ENCODE assay signal across 1 cellular context in the genomic region with DNA sequence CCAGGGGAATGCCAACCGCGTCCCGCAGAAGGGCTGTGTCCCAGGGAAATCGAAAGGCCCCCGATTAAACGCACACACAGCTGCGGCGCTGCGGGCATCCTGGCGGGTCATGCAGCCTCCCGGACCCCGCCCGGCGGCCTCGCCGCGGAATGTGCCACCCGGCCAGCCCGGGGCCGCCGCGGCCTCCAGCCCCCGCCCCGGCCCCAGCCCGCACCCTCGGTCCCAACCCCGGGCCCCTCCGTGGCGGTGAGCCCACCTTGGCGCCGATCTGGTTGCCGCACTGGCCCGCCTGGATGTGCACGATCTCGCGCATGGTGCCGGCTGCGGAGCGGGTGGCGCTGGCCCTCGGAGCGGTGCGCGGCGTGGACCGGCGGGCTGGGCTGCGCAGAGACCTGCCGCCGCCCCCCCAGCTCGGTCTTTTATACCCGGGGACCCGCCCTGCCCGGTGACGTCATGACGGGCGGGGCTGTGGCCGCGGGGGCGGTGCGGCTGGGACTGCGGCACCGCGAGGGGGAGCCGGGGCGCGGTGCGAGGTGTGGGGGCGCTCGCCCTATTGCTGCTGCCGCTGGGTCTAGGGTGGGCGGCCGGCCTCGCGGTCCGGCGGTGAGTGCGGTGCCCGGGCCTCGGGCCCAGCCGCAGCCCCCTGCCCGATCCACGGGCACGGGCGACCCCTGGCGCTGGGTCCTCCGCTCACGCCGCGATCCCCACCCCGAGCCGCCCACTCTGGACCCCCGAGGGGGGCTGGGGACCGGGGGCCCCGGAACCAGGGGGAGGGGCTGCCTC.
TF ChIP-seq lines count a peak whose summit lies in the region.

A gene (minus strand): TSS at position 394 of the 783 bp plus-strand sequence. CDS start 81 bp downstream, at position 313.

TF ChIP-seq in HepG2, 621 proteins besides CTCF, POLR2A, EP300 and RAD21 (continued from another document and continues in another):
- TF ChIP-seq, protein P1, sequence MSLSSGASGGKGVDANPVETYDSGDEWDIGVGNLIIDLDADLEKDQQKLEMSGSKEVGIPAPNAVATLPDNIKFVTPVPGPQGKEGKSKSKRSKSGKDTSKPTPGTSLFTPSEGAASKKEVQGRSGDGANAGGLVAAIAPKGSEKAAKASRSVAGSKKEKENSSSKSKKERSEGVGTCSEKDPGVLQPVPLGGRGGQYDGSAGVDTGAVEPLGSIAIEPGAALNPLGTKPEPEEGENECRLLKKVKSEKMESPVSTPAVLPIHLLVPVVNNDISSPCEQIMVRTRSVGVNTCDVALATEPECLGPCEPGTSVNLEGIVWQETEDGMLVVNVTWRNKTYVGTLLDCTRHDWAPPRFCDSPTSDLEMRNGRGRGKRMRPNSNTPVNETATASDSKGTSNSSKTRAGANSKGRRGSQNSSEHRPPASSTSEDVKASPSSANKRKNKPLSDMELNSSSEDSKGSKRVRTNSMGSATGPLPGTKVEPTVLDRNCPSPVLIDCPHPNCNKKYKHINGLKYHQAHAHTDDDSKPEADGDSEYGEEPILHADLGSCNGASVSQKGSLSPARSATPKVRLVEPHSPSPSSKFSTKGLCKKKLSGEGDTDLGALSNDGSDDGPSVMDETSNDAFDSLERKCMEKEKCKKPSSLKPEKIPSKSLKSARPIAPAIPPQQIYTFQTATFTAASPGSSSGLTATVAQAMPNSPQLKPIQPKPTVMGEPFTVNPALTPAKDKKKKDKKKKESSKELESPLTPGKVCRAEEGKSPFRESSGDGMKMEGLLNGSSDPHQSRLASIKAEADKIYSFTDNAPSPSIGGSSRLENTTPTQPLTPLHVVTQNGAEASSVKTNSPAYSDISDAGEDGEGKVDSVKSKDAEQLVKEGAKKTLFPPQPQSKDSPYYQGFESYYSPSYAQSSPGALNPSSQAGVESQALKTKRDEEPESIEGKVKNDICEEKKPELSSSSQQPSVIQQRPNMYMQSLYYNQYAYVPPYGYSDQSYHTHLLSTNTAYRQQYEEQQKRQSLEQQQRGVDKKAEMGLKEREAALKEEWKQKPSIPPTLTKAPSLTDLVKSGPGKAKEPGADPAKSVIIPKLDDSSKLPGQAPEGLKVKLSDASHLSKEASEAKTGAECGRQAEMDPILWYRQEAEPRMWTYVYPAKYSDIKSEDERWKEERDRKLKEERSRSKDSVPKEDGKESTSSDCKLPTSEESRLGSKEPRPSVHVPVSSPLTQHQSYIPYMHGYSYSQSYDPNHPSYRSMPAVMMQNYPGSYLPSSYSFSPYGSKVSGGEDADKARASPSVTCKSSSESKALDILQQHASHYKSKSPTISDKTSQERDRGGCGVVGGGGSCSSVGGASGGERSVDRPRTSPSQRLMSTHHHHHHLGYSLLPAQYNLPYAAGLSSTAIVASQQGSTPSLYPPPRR (CRISPR knock-in tag; IDR thresholded peaks at IDR 0.05; ENCODE audit: borderline replicate concordance): no peak; the same call in 1 of the 2 replicates
- TF ChIP-seq, protein P2, sequence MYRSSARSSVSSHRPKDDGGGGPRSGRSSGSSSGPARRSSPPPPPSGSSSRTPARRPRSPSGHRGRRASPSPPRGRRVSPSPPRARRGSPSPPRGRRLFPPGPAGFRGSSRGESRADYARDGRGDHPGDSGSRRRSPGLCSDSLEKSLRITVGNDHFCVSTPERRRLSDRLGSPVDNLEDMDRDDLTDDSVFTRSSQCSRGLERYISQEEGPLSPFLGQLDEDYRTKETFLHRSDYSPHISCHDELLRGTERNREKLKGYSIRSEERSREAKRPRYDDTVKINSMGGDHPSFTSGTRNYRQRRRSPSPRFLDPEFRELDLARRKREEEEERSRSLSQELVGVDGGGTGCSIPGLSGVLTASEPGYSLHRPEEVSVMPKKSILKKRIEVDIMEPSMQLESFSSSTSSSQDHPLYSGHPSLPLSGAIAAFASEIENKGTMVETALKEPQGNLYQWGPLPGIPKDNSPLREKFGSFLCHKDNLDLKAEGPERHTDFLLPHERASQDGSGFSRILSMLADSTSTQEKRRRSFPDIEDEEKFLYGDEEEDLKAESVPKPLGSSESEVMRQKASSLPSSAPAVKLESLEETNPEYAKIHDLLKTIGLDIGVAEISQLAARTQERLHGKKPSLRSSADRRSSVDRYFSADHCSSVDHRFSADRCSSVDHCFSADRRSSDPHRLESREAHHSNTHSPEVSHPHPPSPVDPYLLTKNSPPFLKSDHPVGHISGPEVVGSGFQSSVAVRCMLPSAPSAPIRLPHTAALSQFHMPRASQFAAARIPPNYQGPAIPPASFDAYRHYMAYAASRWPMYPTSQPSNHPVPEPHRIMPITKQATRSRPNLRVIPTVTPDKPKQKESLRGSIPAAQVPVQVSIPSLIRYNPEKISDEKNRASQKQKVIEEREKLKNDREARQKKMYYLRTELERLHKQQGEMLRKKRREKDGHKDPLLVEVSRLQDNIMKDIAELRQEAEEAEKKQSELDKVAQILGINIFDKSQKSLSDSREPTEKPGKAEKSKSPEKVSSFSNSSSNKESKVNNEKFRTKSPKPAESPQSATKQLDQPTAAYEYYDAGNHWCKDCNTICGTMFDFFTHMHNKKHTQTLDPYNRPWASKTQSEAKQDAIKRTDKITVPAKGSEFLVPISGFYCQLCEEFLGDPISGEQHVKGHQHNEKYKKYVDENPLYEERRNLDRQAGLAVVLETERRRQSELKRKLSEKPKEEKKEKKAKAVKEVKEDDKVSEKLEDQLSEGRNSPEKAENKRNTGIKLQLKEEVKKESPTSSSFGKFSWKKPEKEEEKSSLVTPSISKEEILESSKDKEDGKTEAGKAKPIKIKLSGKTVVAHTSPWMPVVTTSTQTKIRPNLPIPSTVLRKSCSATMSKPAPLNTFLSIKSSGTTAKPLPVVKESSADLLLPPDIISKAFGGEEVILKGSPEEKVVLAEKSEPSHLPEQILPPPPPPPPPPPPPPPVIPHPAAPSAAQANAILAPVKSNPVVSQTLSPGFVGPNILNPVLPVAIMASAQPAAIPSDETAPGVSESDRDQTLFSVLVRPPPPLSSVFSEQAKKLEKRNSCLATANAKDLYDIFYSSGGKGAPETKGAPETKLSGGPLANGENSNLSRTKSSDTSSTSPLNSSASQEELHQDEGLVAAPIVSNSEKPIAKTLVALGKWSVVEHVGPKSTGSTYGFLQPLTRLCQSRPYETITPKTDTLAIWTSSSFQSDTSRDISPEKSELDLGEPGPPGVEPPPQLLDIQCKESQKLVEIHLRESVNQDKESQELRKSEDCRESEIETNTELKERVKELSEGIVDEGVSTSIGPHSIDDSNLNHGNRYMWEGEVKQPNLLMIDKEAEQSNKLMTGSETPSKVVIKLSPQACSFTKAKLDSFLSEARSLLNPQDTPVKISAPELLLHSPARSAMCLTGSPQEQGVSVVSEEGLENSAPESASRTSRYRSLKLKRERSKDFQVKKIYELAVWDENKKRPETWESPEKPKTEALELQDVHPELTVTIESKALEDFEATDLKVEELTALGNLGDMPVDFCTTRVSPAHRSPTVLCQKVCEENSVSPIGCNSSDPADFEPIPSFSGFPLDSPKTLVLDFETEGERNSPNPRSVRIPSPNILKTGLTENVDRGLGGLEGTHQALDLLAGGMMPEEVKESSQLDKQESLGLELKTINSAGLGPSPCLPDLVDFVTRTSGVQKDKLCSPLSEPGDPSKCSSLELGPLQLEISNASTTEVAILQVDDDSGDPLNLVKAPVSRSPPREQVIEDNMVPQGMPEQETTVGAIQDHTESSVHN (CRISPR knock-in tag; IDR thresholded peaks at IDR 0.05): no peak
- TF ChIP-seq ZNF547 (CRISPR knock-in tag; IDR thresholded peaks at IDR 0.05) (peak; percentile 96), ISX (CRISPR knock-in tag; conservative IDR thresholded peaks at IDR 0.05) (0 out of 2 replicates have a peak, but pooled peaks have one; percentile 87), HNRNPL (IDR thresholded peaks at IDR 0.05; ENCODE audit: low read depth, low read length) (no peak), JUN (CRISPR knock-in tag; IDR thresholded peaks at IDR 0.05) (peak; percentile 71; the same call in 1 of the 2 replicates), ZFAT (CRISPR knock-in tag; conservative IDR thresholded peaks at IDR 0.05) (0 out of 2 replicates have a peak, but pooled peaks have one; percentile 49), MLLT10 (CRISPR knock-in tag; IDR thresholded peaks at IDR 0.05) (no peak), ZNF879 (CRISPR knock-in tag; IDR thresholded peaks at IDR 0.05) (no peak), NFIC (IDR thresholded peaks at IDR 0.05; ENCODE audit: low read length) (no peak), ZNF30 (CRISPR knock-in tag; IDR thresholded peaks at IDR 0.05) (no peak; the same call in 1 of the 2 replicates), THYN1 (CRISPR knock-in tag; IDR thresholded peaks at IDR 0.05; ENCODE audit: borderline replicate concordance, low read depth) (no peak), RBM39 (IDR thresholded peaks at IDR 0.05; ENCODE audit: low read depth, low read length, poor library complexity, severe bottlenecking) (peak; percentile 72), ZNF766 (CRISPR knock-in tag; IDR thresholded peaks at IDR 0.05; ENCODE audit: borderline replicate concordance) (peak; percentile 87; the same call in 1 of the 2 replicates), BHLHE40 (IDR thresholded peaks at IDR 0.05; ENCODE audit: low read length) (peak; percentile 42), SATB2 (CRISPR knock-in tag; IDR thresholded peaks at IDR 0.05) (peak; percentile 64; the same call in 1 of the 2 replicates), PITX1 (CRISPR knock-in tag; IDR thresholded peaks at IDR 0.05) (no peak), SMARCC2 (IDR thresholded peaks at IDR 0.05) (peak; percentile 58; the same call in 1 of the 2 replicates), ZNF331 (CRISPR knock-in tag; IDR thresholded peaks at IDR 0.05) (peak; percentile 83), KDM6A (CRISPR knock-in tag; IDR thresholded peaks at IDR 0.05; ENCODE audit: low read depth) (no peak), ZNF333 (CRISPR knock-in tag; IDR thresholded peaks at IDR 0.05; ENCODE audit: borderline replicate concordance) (no peak; the same call in 1 of the 2 replicates), NFIB (CRISPR knock-in tag; IDR thresholded peaks at IDR 0.05; ENCODE audit: borderline replicate concordance) (no peak), PRPF4 (IDR thresholded peaks at IDR 0.05; ENCODE audit: low read depth, low read length, poor library complexity, severe bottlenecking) (no peak), MYC (CRISPR knock-in tag; IDR thresholded peaks at IDR 0.05; ENCODE audit: borderline replicate concordance) (no peak; the same call in 1 of the 2 replicates), SOX5 (CRISPR knock-in tag; IDR thresholded peaks at IDR 0.05; ENCODE audit: borderline replicate concordance) (peak; percentile 14; the same call in 1 of the 2 replicates), FOXK1 (CRISPR knock-in tag; IDR thresholded peaks at IDR 0.05; ENCODE audit: borderline replicate concordance, low read depth) (no peak), GABPB1 (CRISPR knock-in tag; IDR thresholded peaks at IDR 0.05) (peak; percentile 77), RARA (CRISPR knock-in tag; IDR thresholded peaks at IDR 0.05) (peak; percentile 58), ZNF136 (CRISPR knock-in tag; IDR thresholded peaks at IDR 0.05; ENCODE audit: low read depth) (no peak), HNRNPLL (IDR thresholded peaks at IDR 0.05; ENCODE audit: low read depth, low read length, poor library complexity, severe bottlenecking) (peak; percentile 73), ARNT (IDR thresholded peaks at IDR 0.05) (no peak), MIXL1 (CRISPR knock-in tag; IDR thresholded peaks at IDR 0.05) (no peak), ZNF484 (CRISPR knock-in tag; IDR thresholded peaks at IDR 0.05; ENCODE audit: borderline replicate concordance, low read depth) (no peak), HES4 (CRISPR knock-in tag; IDR thresholded peaks at IDR 0.05; ENCODE audit: borderline replicate concordance) (peak; percentile 18; the same call in 1 of the 2 replicates), NRL (CRISPR knock-in tag; IDR thresholded peaks at IDR 0.05; ENCODE audit: borderline replicate concordance) (no peak)
- TF ChIP-seq, protein P3, sequence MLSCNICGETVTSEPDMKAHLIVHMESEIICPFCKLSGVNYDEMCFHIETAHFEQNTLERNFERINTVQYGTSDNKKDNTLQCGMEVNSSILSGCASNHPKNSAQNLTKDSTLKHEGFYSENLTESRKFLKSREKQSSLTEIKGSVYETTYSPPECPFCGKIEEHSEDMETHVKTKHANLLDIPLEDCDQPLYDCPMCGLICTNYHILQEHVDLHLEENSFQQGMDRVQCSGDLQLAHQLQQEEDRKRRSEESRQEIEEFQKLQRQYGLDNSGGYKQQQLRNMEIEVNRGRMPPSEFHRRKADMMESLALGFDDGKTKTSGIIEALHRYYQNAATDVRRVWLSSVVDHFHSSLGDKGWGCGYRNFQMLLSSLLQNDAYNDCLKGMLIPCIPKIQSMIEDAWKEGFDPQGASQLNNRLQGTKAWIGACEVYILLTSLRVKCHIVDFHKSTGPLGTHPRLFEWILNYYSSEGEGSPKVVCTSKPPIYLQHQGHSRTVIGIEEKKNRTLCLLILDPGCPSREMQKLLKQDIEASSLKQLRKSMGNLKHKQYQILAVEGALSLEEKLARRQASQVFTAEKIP (CRISPR knock-in tag; IDR thresholded peaks at IDR 0.05; ENCODE audit: borderline replicate concordance): no peak
- TF ChIP-seq, protein P4, sequence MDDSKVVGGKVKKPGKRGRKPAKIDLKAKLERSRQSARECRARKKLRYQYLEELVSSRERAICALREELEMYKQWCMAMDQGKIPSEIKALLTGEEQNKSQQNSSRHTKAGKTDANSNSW (CRISPR knock-in tag; IDR thresholded peaks at IDR 0.05; ENCODE audit: borderline replicate concordance): no peak; the same call in 1 of the 2 replicates
- TF ChIP-seq, protein P5, sequence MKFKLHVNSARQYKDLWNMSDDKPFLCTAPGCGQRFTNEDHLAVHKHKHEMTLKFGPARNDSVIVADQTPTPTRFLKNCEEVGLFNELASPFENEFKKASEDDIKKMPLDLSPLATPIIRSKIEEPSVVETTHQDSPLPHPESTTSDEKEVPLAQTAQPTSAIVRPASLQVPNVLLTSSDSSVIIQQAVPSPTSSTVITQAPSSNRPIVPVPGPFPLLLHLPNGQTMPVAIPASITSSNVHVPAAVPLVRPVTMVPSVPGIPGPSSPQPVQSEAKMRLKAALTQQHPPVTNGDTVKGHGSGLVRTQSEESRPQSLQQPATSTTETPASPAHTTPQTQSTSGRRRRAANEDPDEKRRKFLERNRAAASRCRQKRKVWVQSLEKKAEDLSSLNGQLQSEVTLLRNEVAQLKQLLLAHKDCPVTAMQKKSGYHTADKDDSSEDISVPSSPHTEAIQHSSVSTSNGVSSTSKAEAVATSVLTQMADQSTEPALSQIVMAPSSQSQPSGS (CRISPR knock-in tag; IDR thresholded peaks at IDR 0.05): peak; percentile 89; the same call in 1 of the 2 replicates
- TF ChIP-seq, protein P6, sequence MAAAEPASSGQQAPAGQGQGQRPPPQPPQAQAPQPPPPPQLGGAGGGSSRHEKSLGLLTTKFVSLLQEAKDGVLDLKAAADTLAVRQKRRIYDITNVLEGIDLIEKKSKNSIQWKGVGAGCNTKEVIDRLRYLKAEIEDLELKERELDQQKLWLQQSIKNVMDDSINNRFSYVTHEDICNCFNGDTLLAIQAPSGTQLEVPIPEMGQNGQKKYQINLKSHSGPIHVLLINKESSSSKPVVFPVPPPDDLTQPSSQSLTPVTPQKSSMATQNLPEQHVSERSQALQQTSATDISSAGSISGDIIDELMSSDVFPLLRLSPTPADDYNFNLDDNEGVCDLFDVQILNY (CRISPR knock-in tag; conservative IDR thresholded peaks at IDR 0.05): peak; percentile 49; the same call in 1 of the 2 replicates
- TF ChIP-seq, protein P7, sequence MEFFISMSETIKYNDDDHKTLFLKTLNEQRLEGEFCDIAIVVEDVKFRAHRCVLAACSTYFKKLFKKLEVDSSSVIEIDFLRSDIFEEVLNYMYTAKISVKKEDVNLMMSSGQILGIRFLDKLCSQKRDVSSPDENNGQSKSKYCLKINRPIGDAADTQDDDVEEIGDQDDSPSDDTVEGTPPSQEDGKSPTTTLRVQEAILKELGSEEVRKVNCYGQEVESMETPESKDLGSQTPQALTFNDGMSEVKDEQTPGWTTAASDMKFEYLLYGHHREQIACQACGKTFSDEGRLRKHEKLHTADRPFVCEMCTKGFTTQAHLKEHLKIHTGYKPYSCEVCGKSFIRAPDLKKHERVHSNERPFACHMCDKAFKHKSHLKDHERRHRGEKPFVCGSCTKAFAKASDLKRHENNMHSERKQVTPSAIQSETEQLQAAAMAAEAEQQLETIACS (CRISPR knock-in tag; IDR thresholded peaks at IDR 0.05): 0 out of 2 replicates have a peak, but pooled peaks have one; percentile 25
